20 cellular contexts compared by ENCODE assay signal in genomic region chr12:60071759-60072191, GRCh38.
DNase-seq lines count a peak whose midpoint lies in the region; ATAC-seq, FAIRE-seq and TF ChIP-seq lines count a peak whose summit lies in the region.
"Had no signal": no experiment of that assay in that cellular context is flagged by ENCODE, and none has a peak within 500 bp of the region (broad histone marks: within the 10 kb centered on the region; RNA-seq: fewer than 3 reads in every experiment).

No MANE protein-coding gene starts in this region.

- DNase-seq in mammary epithelial cell (peak; percentile 51), MCF 10A (ENCODE audit: unreplicated experiment) (no peak), M059J (ENCODE audit: low read depth) (peak; percentile 72), Panc1 (ENCODE audit: low read depth, low spot score) (no peak), keratinocyte (ENCODE audit: low read depth, low spot score) (no peak), NCI-H774 (lab: John Stamatoyannopoulos, UW) (no peak), Ammon's horn (ENCODE audit: low spot score) (no peak), anterior cingulate cortex (lab: John Stamatoyannopoulos, UW) (no peak)
- DNase-seq: 8988T; CD8-positive, alpha-beta T cell; DMS 273 treated with DMSO at 0.1 percent for 48 hours; DMS53; DND-41; EL; KBM-7 had no signal

- H3K9me3 ChIP-seq in mammary epithelial cell (replicated peaks; ENCODE audit: insufficient read depth, low read length) (no peaks in the 10 kb centered on the region), Panc1 (ENCODE audit: control insufficient read depth, insufficient read depth, low read depth, low read length) (no peaks in the 10 kb centered on the region), keratinocyte (ENCODE audit: control insufficient read depth, low read depth, low read length) (no peaks in the 10 kb centered on the region)
- H3K9me3 ChIP-seq: BLaER1 treated with 17β-estradiol and CSF1 and Interleukin-3, amounts not matched to agents 10 nM and 100 nM; HAP-1 had no signal

- no peak overlapping the region for H3K27ac Mint-ChIP-seq in MCF 10A (ENCODE audit: low read depth, unreplicated experiment)
- H3K27ac Mint-ChIP-seq: B cell; CD8-positive, alpha-beta T cell; IgD-negative memory B cell had no signal

- H3K4me1 ChIP-seq in mammary epithelial cell (ENCODE audit: insufficient read depth, low read length) (peaks cover 23% of the 10 kb centered on the region), Panc1 (ENCODE audit: control insufficient read depth, insufficient read depth, low read length) (no peaks in the 10 kb centered on the region), keratinocyte (ENCODE audit: control insufficient read depth, extremely low read depth, insufficient read depth, low read length) (peaks cover 33% of the 10 kb centered on the region)
- H3K4me1 ChIP-seq: BLaER1 treated with 17β-estradiol and CSF1 and Interleukin-3, amounts not matched to agents 10 nM and 100 nM had no signal

- H2AFZ ChIP-seq in mammary epithelial cell (ENCODE audit: low read depth, low read length), result peak overlapping the region; percentile 69
- peak overlapping the region; percentile 78 for H2AFZ ChIP-seq in keratinocyte (ENCODE audit: control insufficient read depth, low read length)

- H3K36me3 ChIP-seq in mammary epithelial cell (ENCODE audit: insufficient read depth, low read length) (no peaks in the 10 kb centered on the region), Panc1 (ENCODE audit: control insufficient read depth, insufficient read depth, low read length) (no peaks in the 10 kb centered on the region), keratinocyte (ENCODE audit: control insufficient read depth in 2 of 2, extremely low read depth in 1 of 2, insufficient read depth in 2 of 2, low read length in 2 of 2) (no peaks in the 10 kb centered on the region)
- H3K36me3 ChIP-seq: BLaER1 treated with 17β-estradiol and CSF1 and Interleukin-3, amounts not matched to agents 10 nM and 100 nM; HAP-1 had no signal

- H4K20me1 ChIP-seq in mammary epithelial cell (ENCODE audit: insufficient read depth, low read length) (no peaks in the 10 kb centered on the region), keratinocyte (ENCODE audit: control insufficient read depth, extremely low read depth, insufficient read depth, low read length) (no peaks in the 10 kb centered on the region)
- H4K20me1 ChIP-seq: BLaER1 treated with 17β-estradiol and CSF1 and Interleukin-3, amounts not matched to agents 10 nM and 100 nM had no signal

- no peak for TF ChIP-seq CTCF in mammary epithelial cell (conservative IDR thresholded peaks at IDR 0.05 in 1 of 2, IDR thresholded peaks at IDR 0.05 in 1 of 2; ENCODE audit: extremely low read depth in 1 of 2, insufficient read depth in 1 of 2, low read depth in 1 of 2, low read length in 2 of 2)
- TF ChIP-seq CTCF in MCF 10A (IDR thresholded peaks at IDR 0.05; ENCODE audit: unreplicated experiment), result no peak
- no peak for TF ChIP-seq CTCF in Panc1 (IDR thresholded peaks at IDR 0.05)
- no peak for TF ChIP-seq CTCF in keratinocyte (optimal IDR thresholded peaks at IDR 0.05 in 1 of 3, IDR thresholded peaks at IDR 0.05 in 1 of 3, conservative IDR thresholded peaks at IDR 0.05 in 1 of 3; ENCODE audit: extremely low read depth in 1 of 3, insufficient read depth in 2 of 3, low read length in 3 of 3)

- H3K9me1 ChIP-seq in keratinocyte (ENCODE audit: control insufficient read depth, extremely low read depth, insufficient read depth, low read length), result no peaks in the 10 kb centered on the region

- H3K36me3 Mint-ChIP-seq in MCF 10A (ENCODE audit: insufficient read depth, unreplicated experiment), result no peaks in the 10 kb centered on the region
- H3K36me3 Mint-ChIP-seq: CD8-positive, alpha-beta T cell; IgD-negative memory B cell had no signal

- H3K27ac ChIP-seq in mammary epithelial cell (ENCODE audit: insufficient read depth, low read depth, low read length), result no peak overlapping the region
- peak overlapping the region; percentile 44; the same call in 1 of the 2 replicates for H3K27ac ChIP-seq in Panc1 (ENCODE audit: low read length)
- peak overlapping the region; percentile 57 for H3K27ac ChIP-seq in keratinocyte (ENCODE audit: control insufficient read depth, insufficient read depth, low read length)
- H3K27ac ChIP-seq: BLaER1 treated with 17β-estradiol and CSF1 and Interleukin-3, amounts not matched to agents 10 nM and 100 nM had no signal

- no peaks in the 10 kb centered on the region for H3K27me3 Mint-ChIP-seq in MCF 10A (ENCODE audit: insufficient read depth, unreplicated experiment)
- H3K27me3 Mint-ChIP-seq: B cell, IgD-negative memory B cell had no signal

- no peak overlapping the region for H3K4me2 ChIP-seq in mammary epithelial cell (ENCODE audit: insufficient read depth, low read depth, low read length)
- H3K4me2 ChIP-seq in keratinocyte (ENCODE audit: control insufficient read depth, extremely low read depth, insufficient read depth, low read depth, low read length), result no peak overlapping the region
- H3K4me2 ChIP-seq: BLaER1 treated with 17β-estradiol and CSF1 and Interleukin-3, amounts not matched to agents 10 nM and 100 nM had no signal

- no peak for FAIRE-seq in keratinocyte (lab: Jason Lieb, UNC)
- FAIRE-seq: GM12878 had no signal

- no peak overlapping the region for H3K4me3 Mint-ChIP-seq in MCF 10A (ENCODE audit: unreplicated experiment)
- H3K4me3 Mint-ChIP-seq: B cell; CD8-positive, alpha-beta T cell; IgD-negative memory B cell had no signal

- H3K79me2 ChIP-seq in mammary epithelial cell (ENCODE audit: insufficient read depth, low read length) (no peaks in the 10 kb centered on the region), keratinocyte (ENCODE audit: control insufficient read depth, insufficient read depth, low read length) (no peaks in the 10 kb centered on the region)

- no peaks in the 10 kb centered on the region for H3K9me3 Mint-ChIP-seq in MCF 10A (ENCODE audit: unreplicated experiment)

- BruUV-seq in mammary epithelial cell (replicated peaks; lab: Mats Ljungman, UMichigan), result no TSS peak
- BruUV-seq in MCF 10A (replicated peaks; lab: Mats Ljungman, UMichigan), result no TSS peak
- BruUV-seq in Panc1 (replicated peaks; lab: Mats Ljungman, UMichigan), result no TSS peak

- in situ Hi-C loops in mammary epithelial cell (cut with MboI; ENCODE audit: low sequenced_read_pairs in 2 of 2), result no loop called here
- in situ Hi-C loops in Panc1 (cut with HindIII; ENCODE audit: low pct_unique_long_range_greater_than_20kb, low sequenced_read_pairs), result no loop called here

- H3K4me1 Mint-ChIP-seq in MCF 10A (ENCODE audit: insufficient read depth, unreplicated experiment), result peaks cover 21% of the 10 kb centered on the region
- H3K4me1 Mint-ChIP-seq: B cell, IgD-negative memory B cell had no signal

- no peaks in the 10 kb centered on the region for H3K27me3 ChIP-seq in mammary epithelial cell (ENCODE audit: insufficient read depth, low read length)
- H3K27me3 ChIP-seq in Panc1 (ENCODE audit: control insufficient read depth, insufficient read depth, low read length), result no peaks in the 10 kb centered on the region
- no peaks in the 10 kb centered on the region for H3K27me3 ChIP-seq in keratinocyte (ENCODE audit: control insufficient read depth, extremely low read depth, insufficient read depth, low read length)
- H3K27me3 ChIP-seq: BLaER1 treated with 17β-estradiol and CSF1 and Interleukin-3, amounts not matched to agents 10 nM and 100 nM had no signal

- ATAC-seq in Panc1, result peak; percentile 63; the same call in 1 of the 2 replicates
- ATAC-seq: CD8-positive, alpha-beta T cell; GM12878 had no signal

- H3K4me3 ChIP-seq in mammary epithelial cell (replicated peaks in 1 of 3; ENCODE audit: insufficient read depth in 1 of 3, low read depth in 2 of 3, low read length in 3 of 3) (no peak overlapping the region), Panc1 (ENCODE audit: low read depth in 2 of 2, low read length in 2 of 2) (no peak overlapping the region), keratinocyte (ENCODE audit: control insufficient read depth in 2 of 3, extremely low read depth in 1 of 3, insufficient read depth in 2 of 3, low read depth in 1 of 3, low read length in 3 of 3) (no peak overlapping the region)
- H3K4me3 ChIP-seq: BLaER1 treated with 17β-estradiol and CSF1 and Interleukin-3, amounts not matched to agents 10 nM and 100 nM; GM12878; HAP-1 had no signal

- WGBS in mammary epithelial cell (ENCODE audit: low coverage, missing lambda C conversion rate), result 61% methylated on average over 2 of the region's 2 CpGs

- intact Hi-C loops in mammary epithelial cell (cut with micrococcal nuclease) (loop anchor here (10.0 kb wide), 1 partner anchor 147 kb away; no protein-coding TSS in a partner anchor), MCF 10A (cut with micrococcal nuclease) (no loop called here), Panc1 (cut with micrococcal nuclease; ENCODE audit: unreplicated experiment) (no loop called here)

- no peak overlapping the region for H3K9ac ChIP-seq in mammary epithelial cell (ENCODE audit: insufficient read depth, low read length)
- no peak overlapping the region for H3K9ac ChIP-seq in keratinocyte (ENCODE audit: control insufficient read depth, extremely low read depth, insufficient read depth, low read length)
- H3K9ac ChIP-seq: BLaER1 treated with 17β-estradiol and CSF1 and Interleukin-3, amounts not matched to agents 10 nM and 100 nM had no signal

- POLR2A ChIA-PET in MCF 10A (lab: Yijun Ruan, JAX), result no interaction called here
- POLR2A ChIA-PET in Panc1 (lab: Charles Lee), result no interaction called here

- CTCF ChIA-PET in mammary epithelial cell (lab: Charles Lee; ENCODE audit: low non-redundant PET), result no interaction called here
- CTCF ChIA-PET in MCF 10A (lab: Yijun Ruan, JAX), result interaction anchor here (1.5 kb wide), 1 partner anchor 11 kb away, joined by 3 read pairs; no protein-coding TSS in a partner anchor
- CTCF ChIA-PET in Panc1 (lab: Charles Lee), result no interaction called here

- dilution Hi-C loops in mammary epithelial cell (cut with HindIII; ENCODE audit: low sequenced_read_pairs) (no loop called here), keratinocyte (cut with MboI; ENCODE audit: extremely low pct_ligation_motif_present, low sequenced_read_pairs) (no loop called here)

Comparison
In these comparisons a context has a peak if more than half of its experiments do, and no peak if none do; other contexts are left out.
1. DNase-seq: peak in mammary epithelial cell (single experiment) and M059J (single experiment); none in MCF 10A (single experiment), Panc1 (single experiment), keratinocyte (single experiment), NCI-H774 (single experiment), Ammon's horn (single experiment) and anterior cingulate cortex (0 of 58).